Comparison of ENCODE assay signal across 17 cellular contexts in genomic region chr2:31294230-31294629, GRCh38.
"Had no signal": no experiment of that assay in that cellular context is flagged by ENCODE, and none has a peak within 500 bp of the region (broad histone marks: within the 10 kb centered on the region; RNA-seq: fewer than 3 reads in every experiment).

No MANE protein-coding gene starts in this region.

- H3K4me3 ChIP-seq: psoas muscle, right lobe of liver, upper lobe of left lung had no signal

- H3K9me3 ChIP-seq: psoas muscle, right lobe of liver, upper lobe of left lung had no signal

- H3K27me3 ChIP-seq: right lobe of liver, upper lobe of left lung had no signal

- ATAC-seq: activated CD8-positive, alpha-beta memory T cell treated with anti-CD3 and anti-CD28 coated beads, Interleukin-2, amount 10 ng/mL, durations not matched to agents 7 days and 5 days; naive thymus-derived CD8-positive, alpha-beta T cell; psoas muscle; right lobe of liver; stimulated activated naive CD8-positive, alpha-beta T cell treated with anti-CD3 and anti-CD28 coated beads, Interleukin-15, amount 100 ng/mL, for 72 hours had no signal

- DNase-seq: activated B cell treated with CpG ODN at 0.5 μM for 24 hours; activated CD4-positive, alpha-beta memory T cell treated with anti-CD3 and anti-CD28 coated beads, Interleukin-2, amount 10 ng/mL, durations not matched to agents 7 days and 5 days; activated CD4-positive, alpha-beta T cell treated with anti-CD3 and anti-CD28 coated beads for 4 hours; activated CD8-positive, alpha-beta memory T cell treated with anti-CD3 and anti-CD28 coated beads, Interleukin-2, amount 10 ng/mL, durations not matched to agents 7 days and 5 days; activated naive CD8-positive, alpha-beta T cell treated with anti-CD3 and anti-CD28 coated beads for 36 hours; amygdala; effector CD8-positive, alpha-beta T cell; foreskin melanocyte; glutamatergic neuron; hypothalamus; naive thymus-derived CD8-positive, alpha-beta T cell; psoas muscle; right lobe of liver; small intestine; stimulated activated CD4-positive, alpha-beta T cell treated with anti-CD3 and anti-CD28 coated beads, Interleukin-4, amount 100 ng/mL, for 1 hour; stimulated activated naive CD8-positive, alpha-beta T cell treated with anti-CD3 and anti-CD28 coated beads, Interleukin-15, amount 100 ng/mL, for 72 hours; upper lobe of left lung had no signal

- H3K36me3 ChIP-seq: right lobe of liver, upper lobe of left lung had no signal

- H3K27ac ChIP-seq: psoas muscle, right lobe of liver, upper lobe of left lung had no signal

- H3K4me1 ChIP-seq: right lobe of liver had no signal
